9 cellular contexts compared by ENCODE assay signal in genomic region chr11:74768172-74768584, GRCh38. TPM values are rescaled to one million over a fixed set of nuclear protein-coding genes. Genes with fewer than 3 reads are reported as not detected.
DNase-seq lines count a peak whose midpoint lies in the region; ATAC-seq, FAIRE-seq and TF ChIP-seq lines count a peak whose summit lies in the region.
"Not testable (repeated sequence)": the region's sequence is repeated elsewhere in the genome, so short reads cannot be mapped to it uniquely, and the experiment has no call there.
"Had no signal": no experiment of that assay in that cellular context is flagged by ENCODE, and none has a peak within 500 bp of the region (broad histone marks: within the 10 kb centered on the region; RNA-seq: fewer than 3 reads in every experiment).

No MANE protein-coding gene starts in this region.

- H4K20me1 ChIP-seq in GM12878 (ENCODE audit: control insufficient read depth, insufficient read depth) = not testable (repeated sequence)

- H3K4me1 ChIP-seq in GM12878 (ENCODE audit: control insufficient read depth, insufficient read depth, low read length) = peaks cover 39% of the 10 kb centered on the region

- not testable (repeated sequence) for H3K36me3 ChIP-seq in GM12878 (ENCODE audit: control insufficient read depth in 2 of 2, insufficient read depth in 2 of 2, low read length in 1 of 2)

- ATAC-seq in GM18517 (IDR thresholded peaks at IDR 0.05; ENCODE audit: unreplicated experiment) = peak; percentile 58
- peak; percentile 49 for ATAC-seq in GM21367 (IDR thresholded peaks at IDR 0.05; ENCODE audit: unreplicated experiment)
- ATAC-seq in HG02885 (IDR thresholded peaks at IDR 0.05; ENCODE audit: poor library complexity, unreplicated experiment) = peak; percentile 60
- ATAC-seq in GM12878 = peak; percentile 88

- not testable (repeated sequence) for H3K4me3 ChIP-seq in GM12878

- 2% methylated on average over 9 of the region's 9 CpGs for WGBS in GM12878 (ENCODE audit: insufficient coverage, insufficient replicate concordance, low lambda C conversion rate, missing lambda C conversion rate)

- in situ Hi-C loops in GM12878 (cut with MboI) = not testable (repeated sequence)

- H3K4me2 ChIP-seq in GM12878 (ENCODE audit: control insufficient read depth, insufficient read depth) = peak overlapping the region; percentile 10

- TF ChIP-seq EP300 in GM12878 (IDR thresholded peaks at IDR 0.05; ENCODE audit: borderline replicate concordance in 1 of 2, control insufficient read depth in 1 of 2, low read depth in 2 of 2, low read length in 2 of 2) = not testable (repeated sequence)

- peak overlapping the region; percentile 34 for H3K27ac ChIP-seq in GM12878 (ENCODE audit: control insufficient read depth, insufficient read depth)

- H3K9me3 ChIP-seq in GM12878 (replicated peaks; ENCODE audit: control insufficient read depth, insufficient read depth, low read length) = not testable (repeated sequence)

- intact Hi-C loops in GM12878 (cut with micrococcal nuclease; ENCODE audit: unreplicated experiment) = loop anchor here (2.0 to 5.0 kb wide), 2 partner anchors 13 to 49 kb away; no protein-coding TSS in a partner anchor

- SMC1A ChIA-PET in GM12878 (lab: Charles Lee; ENCODE audit: uncharacterized antibody, unreplicated experiment) = interaction anchor here (0.8 to 1.5 kb wide), 3 partner anchors 12 to 18 kb away, joined by 3 to 5 read pairs (median 4); no protein-coding TSS in a partner anchor

- DNase-seq in HK-2 (ENCODE audit: unreplicated experiment) = peak; percentile 37
- peak; percentile 48 for DNase-seq in activated CD4-positive, alpha-beta T cell treated with anti-CD3 and anti-CD28 coated beads for 48 hours
- DNase-seq in GM12878 (ENCODE audit: low read depth, low spot score) = peak; percentile 52
- DNase-seq in stimulated activated CD4-positive, alpha-beta T cell treated with anti-CD3 and anti-CD28 coated beads, Interleukin-15, amount 100 ng/mL, for 48 hours (ENCODE audit: low read depth in 2 of 2) = peak; percentile 8 to 27

- TF ChIP-seq RAD21 in GM12878 (IDR thresholded peaks at IDR 0.05; ENCODE audit: insufficient read depth, low read depth, low read length) = not testable (repeated sequence)

- not testable (repeated sequence) for H3K9ac ChIP-seq in GM12878 (ENCODE audit: control insufficient read depth, insufficient read depth, low read length)

- BruUV-seq in GM12878 (replicated peaks; lab: Mats Ljungman, UMichigan) = not testable (repeated sequence)

- RAD21 ChIA-PET in GM12878 (lab: Charles Lee; ENCODE audit: unreplicated experiment) = interaction anchor here (1.2 to 1.6 kb wide), 3 partner anchors 13 to 52 kb away, joined by 3 to 4 read pairs (median 3); no protein-coding TSS in a partner anchor

- peaks cover 22% of the 10 kb centered on the region for H3K79me2 ChIP-seq in GM12878 (ENCODE audit: control insufficient read depth, insufficient read depth, low read length)

- not testable (repeated sequence) for H2AFZ ChIP-seq in GM12878 (ENCODE audit: control insufficient read depth, low read depth, low read length)

- H3K27me3 ChIP-seq in GM12878 (replicated peaks in 1 of 2; ENCODE audit: control insufficient read depth in 2 of 2, insufficient read depth in 2 of 2, low read length in 1 of 2) = not testable (repeated sequence)

- not testable (repeated sequence) for TF ChIP-seq POLR2A in GM12878 (IDR thresholded peaks at IDR 0.05; ENCODE audit: low read depth, low read length)

- not testable (repeated sequence) for TF ChIP-seq CTCF in GM12878 (IDR thresholded peaks at IDR 0.05 in 2 of 3, conservative IDR thresholded peaks at IDR 0.05 in 1 of 3; ENCODE audit: control insufficient read depth in 2 of 3, extremely low read depth in 1 of 3, insufficient read depth in 1 of 3, low read depth in 3 of 3, low read length in 3 of 3)

- CTCF ChIA-PET in GM12878 (lab: Yijun Ruan, JAX) = interaction anchor here (1.0 to 1.3 kb wide), 3 partner anchors 18 to 39 kb away, joined by 3 read pairs; no protein-coding TSS in a partner anchor

- FAIRE-seq in GM12878 (lab: Jason Lieb, UNC) = peak; percentile 47

- POLR2A ChIA-PET in GM12878 (lab: Charles Lee) = interaction anchor here (0.6 to 2.0 kb wide), 4 partner anchors 14 to 739 kb away, joined by 3 to 9 read pairs (median 6); no protein-coding TSS in a partner anchor

TF ChIP-seq in GM12878, 131 proteins besides CTCF, POLR2A, EP300 and RAD21 (continues in another document):
- TF ChIP-seq ETV6 (conservative IDR thresholded peaks at IDR 0.05 in 1 of 2, IDR thresholded peaks at IDR 0.05 in 1 of 2; ENCODE audit: borderline replicate concordance in 1 of 2, low read depth in 1 of 2) = peak in 1 of 2 experiments; percentile 25; a peak in 1 of 4 replicates
- 0 out of 2 replicates have a peak, but pooled peaks have one; percentile 17 for TF ChIP-seq NFIC (IDR thresholded peaks at IDR 0.05; ENCODE audit: low read depth, low read length)
- TF ChIP-seq NR2F1 (conservative IDR thresholded peaks at IDR 0.05) = peak; percentile 90
- TF ChIP-seq HDGF (IDR thresholded peaks at IDR 0.05) = peak; percentile 57; the same call in 1 of the 2 replicates
- TF ChIP-seq PAX5 (IDR thresholded peaks at IDR 0.05; ENCODE audit: borderline replicate concordance, low read depth, low read length) = peak; percentile 74; the same call in 1 of the 2 replicates
- TF ChIP-seq IKZF1 (conservative IDR thresholded peaks at IDR 0.05) = peak; percentile 65
- peak; percentile 68 for TF ChIP-seq EED (IDR thresholded peaks at IDR 0.05; ENCODE audit: low read depth)
- TF ChIP-seq EGR1 (IDR thresholded peaks at IDR 0.05; ENCODE audit: borderline replicate concordance in 1 of 2, low read depth in 2 of 2, low read length in 2 of 2) = 0 out of 3 replicates have a peak, but pooled peaks of 1 of the 2 experiments have one; percentile 51
- 0 out of 2 replicates have a peak, but pooled peaks have one; percentile 16 for TF ChIP-seq NBN (IDR thresholded peaks at IDR 0.05)
- TF ChIP-seq MTA2 (IDR thresholded peaks at IDR 0.05; ENCODE audit: low read depth) = peak; percentile 62; the same call in 1 of the 2 replicates
- peak; percentile 69 for TF ChIP-seq SKIL (IDR thresholded peaks at IDR 0.05; ENCODE audit: low read depth, poor library complexity, severe bottlenecking)
- peak; percentile 35 to 62; a peak in 3 of 4 replicates for TF ChIP-seq IKZF2 (IDR thresholded peaks at IDR 0.05)

RNA-seq across cellular contexts. Expression of gene RNF169, which starts 19.5 kb away (rescaled TPM):
- total RNA-seq in GM12878 (2013; cell fraction: nucleolus; rRNA removed) = 35.5 and 35.8 TPM in 2 replicates
- total RNA-seq in GM12878 (2014; rRNA removed) = 12.1 and 14.0 TPM in 2 replicates
- total RNA-seq in GM12878 (2014; rRNA removed; fragmentation: Illumina TruSeq; extraction: Trizol) = 13.2 and 14.1 TPM in 2 replicates
- total RNA-seq in GM12878 (2021) = 12.8 and 13.1 TPM in 2 replicates
- 3.3 TPM for polyA plus RNA-seq in GM12878 (2011; ENCODE audit: low read depth)
- polyA plus RNA-seq in GM12878 (2011; rRNA removed) = 12.0 and 14.8 TPM in 2 replicates
- 6.0 and 7.4 TPM in 2 replicates for polyA plus RNA-seq in GM12878 (2011; cell fraction: cytosol; rRNA removed)
- 9.8 and 11.9 TPM in 2 replicates for polyA plus RNA-seq in GM12878 (2011; cell fraction: nucleus; rRNA removed)
- polyA plus RNA-seq in GM12878 (2012) = 4.7 and 5.2 TPM in 2 replicates
- 7.5 and 9.8 TPM in 2 replicates for polyA plus RNA-seq in GM12878 (2014; fragmentation: Illumina TruSeq; extraction: Trizol)
- polyA plus RNA-seq in GM12878 (2014; fragmentation: Nextera tagmentation; extraction: Ambion mirVana) = under 1 TPM; 0.32 to 0.42 TPM
- 5.1 and 5.2 TPM in 2 replicates for polyA plus RNA-seq in GM12878 (2014; rRNA removed)
- under 1 TPM; 0.74 to 0.97 TPM for polyA plus RNA-seq in GM12878 (2016; fragmentation: Nextera tagmentation; extraction: Ambion mirVana)
- polyA minus RNA-seq in GM12878 (2011; rRNA and poly(A)+ RNA removed) = 32.6 and 32.9 TPM in 2 replicates
- polyA minus RNA-seq in GM12878 (2011; cell fraction: cytosol; rRNA and poly(A)+ RNA removed) = 10.6 and 11.4 TPM in 2 replicates
- 20.8 and 27.7 TPM in 2 replicates for polyA minus RNA-seq in GM12878 (2011; cell fraction: nucleus; rRNA and poly(A)+ RNA removed)

RNA-seq across cellular contexts. Expression of gene CHRDL2, which starts 37.0 kb away (rescaled TPM):
- not detected in 2 replicates for total RNA-seq in GM12878 (2013; cell fraction: nucleolus; rRNA removed)
- total RNA-seq in GM12878 (2014; rRNA removed) = not detected in 2 replicates
- not detected in 2 replicates for total RNA-seq in GM12878 (2014; rRNA removed; fragmentation: Illumina TruSeq; extraction: Trizol)
- not detected in 2 replicates for total RNA-seq in GM12878 (2021)
- polyA plus RNA-seq in GM12878 (2011; ENCODE audit: low read depth) = not detected
- not detected in 2 replicates for polyA plus RNA-seq in GM12878 (2011; rRNA removed)
- polyA plus RNA-seq in GM12878 (2011; cell fraction: cytosol; rRNA removed) = not detected in 2 replicates
- not detected in 2 replicates for polyA plus RNA-seq in GM12878 (2011; cell fraction: nucleus; rRNA removed)
- polyA plus RNA-seq in GM12878 (2012) = not detected in 2 replicates
- not detected in 2 replicates for polyA plus RNA-seq in GM12878 (2014; fragmentation: Illumina TruSeq; extraction: Trizol)
- not detected for polyA plus RNA-seq in GM12878 (2014; fragmentation: Nextera tagmentation; extraction: Ambion mirVana)
- polyA plus RNA-seq in GM12878 (2014; rRNA removed) = not detected in 2 replicates
- not detected for polyA plus RNA-seq in GM12878 (2016; fragmentation: Nextera tagmentation; extraction: Ambion mirVana)
- polyA minus RNA-seq in GM12878 (2011; rRNA and poly(A)+ RNA removed) = not detected in 2 replicates
- not detected in 2 replicates for polyA minus RNA-seq in GM12878 (2011; cell fraction: cytosol; rRNA and poly(A)+ RNA removed)
- polyA minus RNA-seq in GM12878 (2011; cell fraction: nucleus; rRNA and poly(A)+ RNA removed) = not detected in 2 replicates
- total RNA-seq: frontal cortex, IMR-90 had no signal
